In genomic region chr13:29887651-29888050, GRCh38 we compare ENCODE assay signal across 25 cellular contexts.
"Had no signal": no experiment of that assay in that cellular context is flagged by ENCODE, and none has a peak within 500 bp of the region (broad histone marks: within the 10 kb centered on the region; RNA-seq: fewer than 3 reads in every experiment).

No MANE protein-coding gene starts in this region.

- H3K27ac ChIP-seq: cardiac muscle cell, sigmoid colon, stomach, testis had no signal

- DNase-seq: activated B cell treated with CpG ODN at 0.5 μM for 24 hours; activated CD4-positive, alpha-beta memory T cell treated with anti-CD3 and anti-CD28 coated beads for 36 hours; activated naive CD4-positive, alpha-beta T cell treated with anti-CD3 and anti-CD28 coated beads for 36 hours; activated naive CD8-positive, alpha-beta T cell treated with anti-CD3 and anti-CD28 coated beads, Interleukin-2, amount 10 ng/mL, durations not matched to agents 7 days and 5 days; activated T-cell treated with anti-CD3 and anti-CD28 coated beads, Interleukin-2, amount 50 U/mL, for 48 hours; amniotic stem cell; effector CD8-positive, alpha-beta T cell; head of caudate nucleus; hypothalamus; left cardiac atrium; occipital lobe; sigmoid colon; stimulated activated CD4-positive, alpha-beta T cell treated with anti-CD3 and anti-CD28 coated beads, Interleukin-15, amount 100 ng/mL, for 24 hours; stomach; T1000; testis; uterus had no signal

- H3K27me3 Mint-ChIP-seq: activated B cell treated with CpG ODN at 0.5 μM for 24 hours; activated CD4-positive, alpha-beta memory T cell treated with anti-CD3 and anti-CD28 coated beads for 36 hours; activated CD4-positive, alpha-beta T cell treated with anti-CD3 and anti-CD28 coated beads for 36 hours; stimulated activated memory B cell treated with anti-CD40 and anti-IgM and Interleukin-4, amounts not matched to agents 10 μg/mL and 1 μg/mL and 100 μg/mL, for 72 hours had no signal

- H3K4me1 Mint-ChIP-seq: activated B cell treated with CpG ODN at 0.5 μM for 24 hours; memory B cell; stimulated activated memory B cell treated with anti-CD40 and anti-IgM and Interleukin-4, amounts not matched to agents 10 μg/mL and 1 μg/mL and 100 μg/mL, for 72 hours had no signal

- ATAC-seq: esophagus mucosa; left cardiac atrium; stimulated activated memory B cell treated with anti-CD40 and anti-IgM and Interleukin-4, amounts not matched to agents 10 μg/mL and 1 μg/mL and 100 μg/mL, for 72 hours had no signal

- H3K9me3 Mint-ChIP-seq: activated B cell treated with CpG ODN at 0.5 μM for 24 hours; activated CD4-positive, alpha-beta memory T cell treated with anti-CD3 and anti-CD28 coated beads for 36 hours; activated naive CD4-positive, alpha-beta T cell treated with anti-CD3 and anti-CD28 coated beads for 36 hours; activated naive CD8-positive, alpha-beta T cell treated with anti-CD3 and anti-CD28 coated beads, Interleukin-2, amount 10 ng/mL, durations not matched to agents 7 days and 5 days; dendritic cell treated with granulocyte-macrophage colony-stimulating factor and Interleukin-4, amounts not matched to agents 40 ng/mL and 50 ng/mL, for 4 days; memory B cell; nephron; stimulated activated memory B cell treated with anti-CD40 and anti-IgM and Interleukin-4, amounts not matched to agents 10 μg/mL and 1 μg/mL and 100 μg/mL, for 72 hours; T-helper 1 cell treated with Interleukin-12 subunit alpha and Interleukin-12 subunit beta and Interleukin-4 antibody, amounts not matched to agents 30 μg/mL and 1 μg/mL, for 36 hours had no signal

- H3K4me3 Mint-ChIP-seq: activated B cell treated with CpG ODN at 0.5 μM for 24 hours; activated CD4-positive, alpha-beta memory T cell treated with anti-CD3 and anti-CD28 coated beads for 36 hours; activated CD4-positive, alpha-beta T cell treated with anti-CD3 and anti-CD28 coated beads for 36 hours; activated naive CD4-positive, alpha-beta T cell treated with anti-CD3 and anti-CD28 coated beads for 36 hours; activated naive CD8-positive, alpha-beta T cell treated with anti-CD3 and anti-CD28 coated beads, Interleukin-2, amount 10 ng/mL, durations not matched to agents 7 days and 5 days; dendritic cell treated with granulocyte-macrophage colony-stimulating factor and Interleukin-4, amounts not matched to agents 40 ng/mL and 50 ng/mL, for 4 days; memory B cell; nephron; stimulated activated memory B cell treated with anti-CD40 and anti-IgM and Interleukin-4, amounts not matched to agents 10 μg/mL and 1 μg/mL and 100 μg/mL, for 72 hours; T-helper 1 cell treated with Interleukin-12 subunit alpha and Interleukin-12 subunit beta and Interleukin-4 antibody, amounts not matched to agents 30 μg/mL and 1 μg/mL, for 36 hours had no signal

- H3K27me3 ChIP-seq: cardiac muscle cell, sigmoid colon, stomach, testis, uterus had no signal

- H3K36me3 Mint-ChIP-seq: activated CD4-positive, alpha-beta memory T cell treated with anti-CD3 and anti-CD28 coated beads for 36 hours; activated naive CD8-positive, alpha-beta T cell treated with anti-CD3 and anti-CD28 coated beads, Interleukin-2, amount 10 ng/mL, durations not matched to agents 7 days and 5 days; memory B cell; stimulated activated memory B cell treated with anti-CD40 and anti-IgM and Interleukin-4, amounts not matched to agents 10 μg/mL and 1 μg/mL and 100 μg/mL, for 72 hours had no signal

- H3K27ac Mint-ChIP-seq: activated B cell treated with CpG ODN at 0.5 μM for 24 hours; activated CD4-positive, alpha-beta memory T cell treated with anti-CD3 and anti-CD28 coated beads for 36 hours; activated naive CD4-positive, alpha-beta T cell treated with anti-CD3 and anti-CD28 coated beads for 36 hours; activated naive CD8-positive, alpha-beta T cell treated with anti-CD3 and anti-CD28 coated beads, Interleukin-2, amount 10 ng/mL, durations not matched to agents 7 days and 5 days; dendritic cell treated with granulocyte-macrophage colony-stimulating factor and Interleukin-4, amounts not matched to agents 40 ng/mL and 50 ng/mL, for 4 days; memory B cell; stimulated activated memory B cell treated with anti-CD40 and anti-IgM and Interleukin-4, amounts not matched to agents 10 μg/mL and 1 μg/mL and 100 μg/mL, for 72 hours had no signal
